ENCODE assay signal across 12 cellular contexts in the genomic region with DNA sequence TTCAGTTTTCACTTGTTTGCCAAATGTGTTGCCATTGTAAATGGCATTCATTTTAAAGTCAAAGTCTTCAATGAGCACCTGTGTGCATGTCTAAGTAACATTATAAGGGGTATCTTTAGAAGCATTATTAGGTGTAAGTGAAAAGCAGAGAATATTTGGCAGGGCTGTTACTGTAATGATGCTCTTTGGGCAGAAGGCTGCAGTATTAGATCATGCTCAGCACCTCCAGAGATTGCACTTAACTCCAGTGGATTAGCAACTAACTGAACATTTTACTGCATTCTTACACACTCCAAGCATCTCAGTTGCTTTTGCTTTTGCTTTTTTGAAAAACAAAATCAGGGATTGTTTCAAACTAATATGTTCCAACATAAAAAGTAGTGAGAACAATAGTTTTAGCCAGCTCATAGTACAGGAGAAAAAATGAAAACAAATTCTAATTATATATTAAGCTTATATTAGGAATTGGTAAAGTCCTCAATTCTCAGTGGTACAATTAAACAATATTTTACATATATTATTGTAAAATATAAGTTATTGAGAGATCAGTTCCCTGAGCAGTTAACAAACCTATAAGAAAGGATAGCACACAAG.
DNase-seq lines count a peak whose midpoint lies in the region; ATAC-seq and TF ChIP-seq lines count a peak whose summit lies in the region.
"Had no signal": no experiment of that assay in that cellular context is flagged by ENCODE, and none has a peak within 500 bp of the region (broad histone marks: within the 10 kb centered on the region; RNA-seq: fewer than 3 reads in every experiment).

No MANE protein-coding gene starts in this region.

- intact Hi-C loops in Panc1 (cut with micrococcal nuclease; ENCODE audit: unreplicated experiment): loop anchor here (2.0 kb wide), 1 partner anchor 118 kb away; no protein-coding TSS in a partner anchor
- intact Hi-C loops in left ventricle myocardium inferior (cut with micrococcal nuclease): no loop called here

- H3K4me1 ChIP-seq in KMS-11 (ENCODE audit: low read depth, poor library complexity, severe bottlenecking) (no peaks in the 10 kb centered on the region), Panc1 (ENCODE audit: control insufficient read depth, insufficient read depth, low read length) (no peaks in the 10 kb centered on the region), left ventricle myocardium inferior (no peaks in the 10 kb centered on the region)

- no peaks in the 10 kb centered on the region for H3K36me3 ChIP-seq in KMS-11 (ENCODE audit: insufficient read depth)
- no peaks in the 10 kb centered on the region for H3K36me3 ChIP-seq in Panc1 (ENCODE audit: control insufficient read depth, insufficient read depth, low read length)
- H3K36me3 ChIP-seq in left ventricle myocardium inferior: no peaks in the 10 kb centered on the region
- H3K36me3 ChIP-seq: MG63 had no signal

- POLR2A ChIA-PET in Panc1 (lab: Charles Lee): no interaction called here

- CTCF ChIA-PET in Panc1 (lab: Charles Lee): no interaction called here

- no peaks in the 10 kb centered on the region for H4K20me1 ChIP-seq in KMS-11 (ENCODE audit: insufficient read depth)

- no peak overlapping the region for H3K4me3 ChIP-seq in KMS-11 (IDR thresholded peaks at IDR 0.05; ENCODE audit: insufficient read depth, low read depth, low read length)
- H3K4me3 ChIP-seq in Panc1 (ENCODE audit: low read depth in 2 of 2, low read length in 2 of 2): no peak overlapping the region
- H3K4me3 ChIP-seq in epithelial cell of proximal tubule (ENCODE audit: low read depth, low read length): no peak overlapping the region
- no peak overlapping the region for H3K4me3 ChIP-seq in left ventricle myocardium inferior
- H3K4me3 ChIP-seq: MG63 had no signal

- in situ Hi-C loops in Panc1 (cut with HindIII; ENCODE audit: low pct_unique_long_range_greater_than_20kb, low sequenced_read_pairs): no loop called here

- ATAC-seq in Panc1: no peak
- ATAC-seq in GM21526 (IDR thresholded peaks at IDR 0.05; ENCODE audit: low FRiP score, unreplicated experiment): no peak
- ATAC-seq: CD8-positive, alpha-beta T cell; sciatic nerve had no signal

- H3K9me3 ChIP-seq in Panc1 (ENCODE audit: control insufficient read depth, insufficient read depth, low read depth, low read length) (no peaks in the 10 kb centered on the region), left ventricle myocardium inferior (replicated peaks) (no peaks in the 10 kb centered on the region)
- H3K9me3 ChIP-seq: MG63 had no signal

- H3K79me2 ChIP-seq in KMS-11 (ENCODE audit: insufficient read depth, low read depth): no peaks in the 10 kb centered on the region

- BruUV-seq in Panc1 (replicated peaks; lab: Mats Ljungman, UMichigan): no TSS peak

- H2AFZ ChIP-seq in KMS-11 (ENCODE audit: low read depth): no peak overlapping the region

- H3K9ac ChIP-seq in KMS-11: no peak overlapping the region

- H3K27me3 ChIP-seq in KMS-11 (ENCODE audit: insufficient read depth, low read depth): no peaks in the 10 kb centered on the region
- no peaks in the 10 kb centered on the region for H3K27me3 ChIP-seq in Panc1 (ENCODE audit: control insufficient read depth, insufficient read depth, low read length)
- H3K27me3 ChIP-seq in left ventricle myocardium inferior (ENCODE audit: low read depth): no peaks in the 10 kb centered on the region
- H3K27me3 ChIP-seq: MG63 had no signal

- no peak overlapping the region for H3K27ac ChIP-seq in C4-2B
- no peak overlapping the region for H3K27ac ChIP-seq in KMS-11
- H3K27ac ChIP-seq in Panc1 (ENCODE audit: low read length): no peak overlapping the region
- no peak overlapping the region for H3K27ac ChIP-seq in left ventricle myocardium inferior (replicated peaks)

- no peak overlapping the region for H3K4me2 ChIP-seq in KMS-11

- DNase-seq in Panc1 (ENCODE audit: low read depth, low spot score) (peak; percentile 13), epithelial cell of proximal tubule (ENCODE audit: low read depth) (no peak), left ventricle myocardium inferior (no peak), NOMO-1 treated with dmso at 0.1 percent for 144 hours (lab: John Stamatoyannopoulos, UW; ENCODE audit: unreplicated experiment) (no peak)
- no peak for DNase-seq in stimulated activated CD4-positive, alpha-beta T cell treated with anti-CD3 and anti-CD28 coated beads, Interleukin-4, amount 100 ng/mL, for 24 hours
- DNase-seq: CD8-positive, alpha-beta T cell; foreskin melanocyte; MG63 had no signal

- TF ChIP-seq CTCF in C4-2B (conservative IDR thresholded peaks at IDR 0.05): peak; percentile 81
- 0 out of 2 replicates have a peak, but pooled peaks have one; percentile 21 for TF ChIP-seq CTCF in KMS-11 (conservative IDR thresholded peaks at IDR 0.05; ENCODE audit: low read depth, low read length)
- TF ChIP-seq CTCF in Panc1 (IDR thresholded peaks at IDR 0.05): peak; percentile 42; the same call in 1 of the 2 replicates
- peak; percentile 37 for TF ChIP-seq CTCF in epithelial cell of proximal tubule (conservative IDR thresholded peaks at IDR 0.05; ENCODE audit: low read depth, low read length)
- TF ChIP-seq CTCF in left ventricle myocardium inferior (IDR thresholded peaks at IDR 0.05; ENCODE audit: borderline replicate concordance): no peak
